Comparison of ENCODE assay signal across 9 cellular contexts in the genomic region with DNA sequence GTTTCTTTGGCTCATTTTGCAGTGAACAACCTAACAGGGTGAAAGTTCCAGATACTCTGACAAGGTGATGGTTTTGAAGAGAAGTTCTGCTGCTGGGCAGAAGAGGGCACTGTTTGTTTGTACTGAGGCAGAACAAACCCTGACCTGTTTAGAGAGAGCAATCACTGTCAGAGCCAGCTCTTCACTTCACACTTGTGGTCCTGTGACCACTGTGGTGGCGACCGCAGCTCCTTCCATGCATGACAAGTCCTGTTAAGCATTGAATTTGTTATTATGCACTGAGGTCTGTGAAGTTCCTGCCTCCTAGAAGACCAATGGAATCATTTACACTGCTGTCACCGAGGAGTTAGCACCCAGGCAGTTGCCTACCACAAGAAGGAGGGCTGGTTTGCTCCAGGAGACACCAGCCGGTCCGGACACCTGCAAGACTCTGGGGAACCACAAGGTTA.
DNase-seq lines count a peak whose midpoint lies in the region; ATAC-seq and TF ChIP-seq lines count a peak whose summit lies in the region.
"Had no signal": no experiment of that assay in that cellular context is flagged by ENCODE, and none has a peak within 500 bp of the region (broad histone marks: within the 10 kb centered on the region; RNA-seq: fewer than 3 reads in every experiment).

No MANE protein-coding gene starts in this region.

- no peaks in the 10 kb centered on the region for H3K36me3 ChIP-seq in GM06990 (ENCODE audit: control insufficient read depth, insufficient read depth, low read length)
- no peaks in the 10 kb centered on the region for H3K36me3 ChIP-seq in cardiac muscle cell

- DNase-seq in GM06990 (ENCODE audit: extremely low read depth, insufficient read length) (peak; percentile 75), H4 (ENCODE audit: low spot score) (peak; percentile 94), LHCN-M2 (ENCODE audit: low read depth) (peak; percentile 72), cardiac muscle cell (ENCODE audit: low read depth in 1 of 2, low spot score in 1 of 2) (peak; percentile 74 to 75), retina (peak; percentile 72), NCI-H524 treated with DMSO at 0.1 percent for 48 hours (lab: John Stamatoyannopoulos, UW) (no peak)
- DNase-seq in activated naive CD4-positive, alpha-beta T cell treated with anti-CD3 and anti-CD28 coated beads, Interleukin-2, amount 50 U/mL, for 16 hours = peak; percentile 42

- H3K4me1 ChIP-seq in cardiac muscle cell (ENCODE audit: low read depth) = no peaks in the 10 kb centered on the region
- H3K4me1 ChIP-seq: parathyroid adenoma had no signal

- H3K27me3 ChIP-seq in GM06990 (replicated peaks; ENCODE audit: control insufficient read depth, insufficient read depth, low read length) (no peaks in the 10 kb centered on the region), cardiac muscle cell (no peaks in the 10 kb centered on the region)

- no peak overlapping the region for H3K27ac ChIP-seq in cardiac muscle cell
- H3K27ac ChIP-seq: parathyroid adenoma had no signal

- TF ChIP-seq CTCF in GM06990 (IDR thresholded peaks at IDR 0.05; ENCODE audit: insufficient read depth, low read length, poor library complexity, severe bottlenecking) = peak; percentile 90
- TF ChIP-seq CTCF in cardiac muscle cell (IDR thresholded peaks at IDR 0.05; ENCODE audit: low read depth, low read length) = peak; percentile 69

- H3K4me3 ChIP-seq in GM06990 (replicated peaks; ENCODE audit: low read depth, low read length) = no peak overlapping the region
- H3K4me3 ChIP-seq in cardiac muscle cell = no peak overlapping the region

- peak; percentile 100 for ATAC-seq in SK-N-SH treated with all-trans-retinoic acid at 6 μM for 48 hours

- H3K9me3 ChIP-seq in cardiac muscle cell (ENCODE audit: low read depth) = no peaks in the 10 kb centered on the region

TF ChIP-seq in SK-N-SH treated with all-trans-retinoic acid at 6 μM for 48 hours, 23 proteins besides CTCF, POLR2A, EP300 and RAD21:
- TF ChIP-seq ZFP30 (CRISPR knock-in tag; IDR thresholded peaks at IDR 0.05) = no peak
